Comparison of ENCODE assay signal across 8 cellular contexts in genomic region chr21:26171310-26172100, GRCh38. TPM values are rescaled to one million over a fixed set of nuclear protein-coding genes. Genes with fewer than 3 reads are reported as not detected.
DNase-seq lines count a peak whose midpoint lies in the region; ATAC-seq, FAIRE-seq and TF ChIP-seq lines count a peak whose summit lies in the region.

No MANE protein-coding gene starts in this region.

- H3K27ac ChIP-seq in mesodermal cell (ENCODE audit: low read depth, low read length, severe bottlenecking) (no peak overlapping the region), upper lobe of right lung (no peak overlapping the region)

- 55 to 62% methylated on average over 10 to 13 of the region's 17 CpGs for WGBS in mesodermal cell (ENCODE audit: insufficient coverage in 2 of 2), 2 experiments

- peaks cover 11% of the 10 kb centered on the region for H3K4me1 ChIP-seq in mesodermal cell (ENCODE audit: control insufficient read depth, insufficient read depth, low read length, poor library complexity, severe bottlenecking)
- peaks cover 24% of the 10 kb centered on the region for H3K4me1 ChIP-seq in upper lobe of right lung

- no peaks in the 10 kb centered on the region for H3K36me3 ChIP-seq in mesodermal cell (ENCODE audit: control insufficient read depth, insufficient read depth, low read length)
- H3K36me3 ChIP-seq in upper lobe of right lung: no peaks in the 10 kb centered on the region

- no peak for TF ChIP-seq CTCF in upper lobe of right lung (IDR thresholded peaks at IDR 0.05)

- no peak for FAIRE-seq in frontal cortex (lab: Jason Lieb, UNC)

- H3K27me3 ChIP-seq in upper lobe of right lung: no peaks in the 10 kb centered on the region

- no peak for ATAC-seq in Right ventricle myocardium inferior
- ATAC-seq in Right ventricle myocardium superior (ENCODE audit: poor library complexity): no peak
- ATAC-seq in upper lobe of right lung: no peak
- no peak for ATAC-seq in GM19467 (IDR thresholded peaks at IDR 0.05; ENCODE audit: unreplicated experiment)

- H3K4me3 ChIP-seq in mesodermal cell (ENCODE audit: extremely low read depth, insufficient read depth, low read length, poor library complexity, severe bottlenecking) (peak overlapping the region; percentile 92), upper lobe of right lung (peak overlapping the region; percentile 93)

- H3K9me3 ChIP-seq in mesodermal cell (ENCODE audit: control insufficient read depth, low read length): no peaks in the 10 kb centered on the region
- H3K9me3 ChIP-seq in upper lobe of right lung: no peaks in the 10 kb centered on the region

- peak; percentile 55 for DNase-seq in Right ventricle myocardium inferior (ENCODE audit: missing footprints)
- no peak for DNase-seq in Right ventricle myocardium superior
- peak; percentile 61 for DNase-seq in cerebellar cortex (ENCODE audit: low spot score)
- no peak for DNase-seq in upper lobe of right lung
- no peak for DNase-seq in stimulated activated CD4-positive, alpha-beta T cell treated with anti-CD3 and anti-CD28 coated beads, Interleukin-15, amount 100 ng/mL, for 24 hours
- DNase-seq in frontal cortex (ENCODE audit: low spot score in 2 of 2): no peak

- intact Hi-C loops in Right ventricle myocardium inferior (cut with DNase I): loop anchor here (10.0 kb wide), 3 partner anchors 403 to 543 kb away; partner anchors contain the start of genes ATP5PF, CYYR1 and GABPA
- intact Hi-C loops in Right ventricle myocardium superior (cut with DNase I): loop anchor here (5.0 kb wide), 2 partner anchors 274 to 289 kb away; no protein-coding TSS in a partner anchor
- intact Hi-C loops in upper lobe of right lung (cut with DNase I): loop anchor here (10.0 kb wide), 1 partner anchor 287 kb away; no protein-coding TSS in a partner anchor

RNA-seq across cellular contexts. Expression of gene APP, which starts 0.9 kb away (rescaled TPM):
- 321 TPM for total RNA-seq in Right ventricle myocardium inferior
- 292 TPM for total RNA-seq in Right ventricle myocardium superior
- 546 TPM for polyA plus RNA-seq in mesodermal cell (2013, experiment 1 of 2)
- 502 TPM for polyA plus RNA-seq in mesodermal cell (2013, experiment 2 of 2)
- 480 TPM for total RNA-seq in upper lobe of right lung
- total RNA-seq in frontal cortex: 549 TPM

Comparison
In these comparisons a context has a peak if more than half of its experiments do, and no peak if none do; other contexts are left out.
1. DNase-seq: peak in Right ventricle myocardium inferior (single experiment) and cerebellar cortex (single experiment); none in Right ventricle myocardium superior (single experiment), upper lobe of right lung (single experiment), stimulated activated CD4-positive, alpha-beta T cell treated with anti-CD3 and anti-CD28 coated beads, Interleukin-15, amount 100 ng/mL, for 24 hours (single experiment) and frontal cortex (0 of 2).